In the genomic region with DNA sequence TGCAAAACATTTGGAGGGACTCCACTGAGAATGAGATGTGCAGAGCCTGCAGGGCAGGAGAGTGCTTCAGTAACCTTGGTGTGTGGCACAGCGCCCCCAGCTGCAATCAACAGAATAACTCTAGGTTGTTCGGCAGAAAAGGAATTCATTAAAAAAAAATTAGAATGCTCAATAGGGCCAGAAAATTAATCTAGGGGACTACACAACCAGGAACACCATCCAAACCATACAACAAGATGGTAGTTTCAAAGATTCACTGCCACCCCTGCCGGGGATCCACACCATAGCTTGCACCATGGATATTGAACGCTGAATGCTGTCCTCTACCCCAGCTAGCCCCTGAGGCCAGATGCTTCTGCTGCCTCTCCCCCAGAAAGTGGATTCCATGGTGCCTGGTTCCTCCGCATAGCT, we compare ENCODE assay signal across 8 cellular contexts. TPM values are rescaled to one million over a fixed set of nuclear protein-coding genes. Genes with fewer than 3 reads are reported as not detected.
DNase-seq lines count a peak whose midpoint lies in the region; ATAC-seq and TF ChIP-seq lines count a peak whose summit lies in the region.

No MANE protein-coding gene starts in this region.

- peaks cover 2% of the 10 kb centered on the region for H3K9me3 Mint-ChIP-seq in activated CD4-positive, alpha-beta T cell treated with anti-CD3 and anti-CD28 coated beads for 36 hours (ENCODE audit: low read depth)
- no peaks in the 10 kb centered on the region for H3K9me3 Mint-ChIP-seq in HFFc6

- H3K4ac ChIP-seq in mesendoderm (ENCODE audit: low read depth, low read length) = no peak overlapping the region

- ATAC-seq in activated CD4-positive, alpha-beta T cell treated with anti-CD3 and anti-CD28 coated beads for 36 hours = peak; percentile 63
- no peak for ATAC-seq in GM19455 (IDR thresholded peaks at IDR 0.05; ENCODE audit: unreplicated experiment)

- TF ChIP-seq CTCF in HFFc6 (IDR thresholded peaks at IDR 0.05) (peak; percentile 89), OCI-LY7 (conservative IDR thresholded peaks at IDR 0.05; ENCODE audit: low read length) (peak; percentile 91), cardiac fibroblast (IDR thresholded peaks at IDR 0.05; ENCODE audit: low read depth, low read length) (peak; percentile 78)

- POLR2A ChIA-PET in activated CD4-positive, alpha-beta T cell treated with anti-CD3 and anti-CD28 coated beads for 36 hours (lab: Charles Lee) = no interaction called here
- POLR2A ChIA-PET in OCI-LY7 (lab: Charles Lee) = no interaction called here

- H3K27ac ChIP-seq in OCI-LY7 (ENCODE audit: low read depth, low read length, poor library complexity, severe bottlenecking) = no peak overlapping the region
- H3K27ac ChIP-seq in mesendoderm (ENCODE audit: low read depth, low read length) = no peak overlapping the region

- no peak overlapping the region for H3K9ac ChIP-seq in mesendoderm (ENCODE audit: low read length)

- no peaks in the 10 kb centered on the region for H3K79me1 ChIP-seq in mesendoderm (ENCODE audit: low read length)

- intact Hi-C loops in activated CD4-positive, alpha-beta T cell treated with anti-CD3 and anti-CD28 coated beads for 36 hours (cut with DNase I, micrococcal nuclease) = loop anchor here in 1 of 2 experiments (10.0 kb wide), 1 partner anchor 344 kb away; no protein-coding TSS in a partner anchor
- intact Hi-C loops in OCI-LY7 (cut with micrococcal nuclease; ENCODE audit: unreplicated experiment) = loop anchor here (1.0 to 10.0 kb wide), 2 partner anchors 350 to 784 kb away; no protein-coding TSS in a partner anchor

- no peaks in the 10 kb centered on the region for H3K79me2 ChIP-seq in OCI-LY7 (ENCODE audit: insufficient read depth, low read depth, low read length)
- H3K79me2 ChIP-seq in mesendoderm (ENCODE audit: control insufficient read depth, insufficient read depth, low read length) = no peaks in the 10 kb centered on the region

- no peak overlapping the region for H2BK120ac ChIP-seq in mesendoderm (ENCODE audit: low read depth, low read length)

- no peaks in the 10 kb centered on the region for H3K27me3 ChIP-seq in mesendoderm (ENCODE audit: insufficient read depth, low read length, poor library complexity)

- H3K4me3 Mint-ChIP-seq in activated CD4-positive, alpha-beta T cell treated with anti-CD3 and anti-CD28 coated beads for 36 hours = no peak overlapping the region
- H3K4me3 Mint-ChIP-seq in HFFc6 = no peak overlapping the region

- peaks cover 7% of the 10 kb centered on the region for H3K36me3 Mint-ChIP-seq in activated CD4-positive, alpha-beta T cell treated with anti-CD3 and anti-CD28 coated beads for 36 hours (ENCODE audit: low read depth)
- H3K36me3 Mint-ChIP-seq in HFFc6 (ENCODE audit: low read depth) = peaks cover 22% of the 10 kb centered on the region

- H2BK15ac ChIP-seq in mesendoderm (replicated peaks; ENCODE audit: low read depth) = no peak overlapping the region

- no peak overlapping the region for H2AK5ac ChIP-seq in mesendoderm (ENCODE audit: low read length)

- H3K23ac ChIP-seq in mesendoderm (ENCODE audit: low read length) = no peak overlapping the region

- no peak overlapping the region for H4K5ac ChIP-seq in mesendoderm (ENCODE audit: low read length)

- CTCF ChIA-PET in activated CD4-positive, alpha-beta T cell treated with anti-CD3 and anti-CD28 coated beads for 36 hours (lab: Charles Lee) = interaction anchor here (0.6 to 6.7 kb wide), 9 partner anchors 10 to 467 kb away, joined by 3 to 37 read pairs (median 4); no protein-coding TSS in a partner anchor
- CTCF ChIA-PET in OCI-LY7 (lab: Charles Lee; ENCODE audit: unreplicated experiment) = no interaction called here

- H3K56ac ChIP-seq in mesendoderm (ENCODE audit: low read length) = no peak overlapping the region

- H2AFZ ChIP-seq in OCI-LY7 (ENCODE audit: low read length) = no peak overlapping the region

- H4K20me1 ChIP-seq in OCI-LY7 (ENCODE audit: insufficient read depth, low read length) = no peaks in the 10 kb centered on the region

- H3K27me3 Mint-ChIP-seq in activated CD4-positive, alpha-beta T cell treated with anti-CD3 and anti-CD28 coated beads for 36 hours = peaks cover 11% of the 10 kb centered on the region
- H3K27me3 Mint-ChIP-seq in HFFc6 (ENCODE audit: insufficient read depth) = no peaks in the 10 kb centered on the region

- no peak overlapping the region for H3K18ac ChIP-seq in mesendoderm (ENCODE audit: low read length)

- BruUV-seq in OCI-LY7 (replicated peaks; lab: Mats Ljungman, UMichigan) = no TSS peak

- no peak overlapping the region for H3K4me3 ChIP-seq in OCI-LY7 (ENCODE audit: low read depth, low read length, poor library complexity, severe bottlenecking)
- no peak overlapping the region for H3K4me3 ChIP-seq in cardiac fibroblast (replicated peaks in 1 of 2; ENCODE audit: low read depth in 2 of 2, low read length in 2 of 2)
- H3K4me3 ChIP-seq in mesendoderm (ENCODE audit: low read length) = no peak overlapping the region

- no peaks in the 10 kb centered on the region for H3K4me1 ChIP-seq in OCI-LY7 (ENCODE audit: insufficient read depth, low read length, poor library complexity, severe bottlenecking)
- no peaks in the 10 kb centered on the region for H3K4me1 ChIP-seq in mesendoderm (ENCODE audit: control insufficient read depth, low read depth, low read length)

- H3K4me2 ChIP-seq in OCI-LY7 (ENCODE audit: low read length) (no peak overlapping the region), mesendoderm (ENCODE audit: low read length) (no peak overlapping the region)

- WGBS in mesendoderm (ENCODE audit: extremely low coverage, insufficient coverage, low lambda C conversion rate) = no CpG with 5 or more reads among the region's 5 CpGs

- no peak overlapping the region for H4K8ac ChIP-seq in mesendoderm (ENCODE audit: low read depth, low read length)

- H3K9me3 ChIP-seq in OCI-LY7 (ENCODE audit: low read length) = no peaks in the 10 kb centered on the region

- H3K27ac Mint-ChIP-seq in activated CD4-positive, alpha-beta T cell treated with anti-CD3 and anti-CD28 coated beads for 36 hours = no peak overlapping the region
- H3K27ac Mint-ChIP-seq in HFFc6 = peak overlapping the region; percentile 6; the same call in 1 of the 2 replicates

- H3K4me1 Mint-ChIP-seq in activated CD4-positive, alpha-beta T cell treated with anti-CD3 and anti-CD28 coated beads for 36 hours = peaks cover 11% of the 10 kb centered on the region
- peaks cover 90% of the 10 kb centered on the region for H3K4me1 Mint-ChIP-seq in HFFc6 (ENCODE audit: low read depth)

- no peak overlapping the region for H2BK5ac ChIP-seq in mesendoderm (ENCODE audit: low read length)

- no peaks in the 10 kb centered on the region for H3K9me2 ChIP-seq in OCI-LY7 (ENCODE audit: insufficient read depth, low read length)

- H3K36me3 ChIP-seq in OCI-LY7 (ENCODE audit: insufficient read depth, low read length) = peaks cover 37% of the 10 kb centered on the region
- no peaks in the 10 kb centered on the region for H3K36me3 ChIP-seq in mesendoderm (ENCODE audit: control insufficient read depth, insufficient read depth, low read length)

- peak; percentile 71 for DNase-seq in activated CD4-positive, alpha-beta T cell treated with anti-CD3 and anti-CD28 coated beads for 36 hours
- DNase-seq in activated CD4-positive, alpha-beta T cell treated with anti-CD3 and anti-CD28 coated beads, Interleukin-2, amount 50 U/mL, for 4 hours = no peak
- DNase-seq in HFFc6 = peak; percentile 34
- peak; percentile 59 for DNase-seq in OCI-LY7 (ENCODE audit: low spot score)
- peak; percentile 51 to 52 for DNase-seq in cardiac fibroblast (ENCODE audit: low read depth in 2 of 2)
- peak; percentile 63 for DNase-seq in mesendoderm
- no peak for DNase-seq in DMS153 treated with DMSO at 0.1 percent for 48 hours (lab: John Stamatoyannopoulos, UW; ENCODE audit: unreplicated experiment)

RNA-seq across cellular contexts. Expression of a gene that starts 50.1 kb away (rescaled TPM):
- total RNA-seq in activated CD4-positive, alpha-beta T cell treated with anti-CD3 and anti-CD28 coated beads for 36 hours = 10 to 100 TPM; 15.2 to 18.4 TPM
- total RNA-seq in HFFc6 (2021; fragmentation: NEBNext Ultra II Directional; extraction: Animal tissue kit (Norgen Biotek cat#: 25700)) = 1 to 10 TPM; 5.2 to 7.1 (median 6.1) TPM
- 21.4 and 24.6 TPM in 2 replicates for total RNA-seq in OCI-LY7 (2014; rRNA removed; shearing (Covaris generic))
- 18.3 and 18.4 TPM in 2 replicates for total RNA-seq in OCI-LY7 (2022)
- 13.5 TPM for polyA plus RNA-seq in mesendoderm (2013, experiment 1 of 2)
- polyA plus RNA-seq in mesendoderm (2013, experiment 2 of 2) = 13.2 TPM

Comparison
In these comparisons a context has a peak if more than half of its experiments do, and no peak if none do; other contexts are left out.
1. DNase-seq: peak in activated CD4-positive, alpha-beta T cell treated with anti-CD3 and anti-CD28 coated beads for 36 hours (single experiment), HFFc6 (single experiment), OCI-LY7 (single experiment), cardiac fibroblast (2 of 2) and mesendoderm (single experiment); none in activated CD4-positive, alpha-beta T cell treated with anti-CD3 and anti-CD28 coated beads, Interleukin-2, amount 50 U/mL, for 4 hours (0 of 2) and DMS153 treated with DMSO at 0.1 percent for 48 hours (single experiment).
2. Peak in every context shown above with its lines, with median percentiles within 50 percentile points of each other: CTCF ChIP-seq.